Comparison of ENCODE assay signal across 10 cellular contexts in genomic region chr20:47610945-47611250, GRCh38.
DNase-seq lines count a peak whose midpoint lies in the region; ATAC-seq and TF ChIP-seq lines count a peak whose summit lies in the region.
"Had no signal": no experiment of that assay in that cellular context is flagged by ENCODE, and none has a peak within 500 bp of the region (broad histone marks: within the 10 kb centered on the region; RNA-seq: fewer than 3 reads in every experiment).

No MANE protein-coding gene starts in this region.

- H3K9me3 Mint-ChIP-seq in Calu3 (ENCODE audit: low read depth, unreplicated experiment) (no peaks in the 10 kb centered on the region), endodermal cell (no peaks in the 10 kb centered on the region)
- H3K9me3 Mint-ChIP-seq in activated naive CD8-positive, alpha-beta T cell treated with anti-CD3 and anti-CD28 coated beads, Interleukin-2, amount 50 U/mL, for 24 hours = no peaks in the 10 kb centered on the region
- peaks cover 0 to 2% (median 0%) of the 10 kb centered on the region in 9 donors for H3K9me3 Mint-ChIP-seq in naive thymus-derived CD8-positive, alpha-beta T cell

- peaks cover 34% of the 10 kb centered on the region for H3K4me1 Mint-ChIP-seq in Calu3 (ENCODE audit: low read depth, unreplicated experiment)
- peaks cover 91% of the 10 kb centered on the region for H3K4me1 Mint-ChIP-seq in activated naive CD8-positive, alpha-beta T cell treated with anti-CD3 and anti-CD28 coated beads, Interleukin-2, amount 50 U/mL, for 24 hours
- peaks cover 24 to 69% (median 60%) of the 10 kb centered on the region in 4 donors for H3K4me1 Mint-ChIP-seq in naive thymus-derived CD8-positive, alpha-beta T cell
- peaks cover 17% of the 10 kb centered on the region for H3K4me1 Mint-ChIP-seq in endodermal cell

- no peaks in the 10 kb centered on the region for H3K9me3 ChIP-seq in endodermal cell (ENCODE audit: control insufficient read depth, low read length)
- H3K9me3 ChIP-seq: body of pancreas had no signal

- BruUV-seq in Calu3 (replicated peaks; lab: Mats Ljungman, UMichigan) = no TSS peak

- H3K9ac ChIP-seq in endodermal cell (ENCODE audit: extremely low read depth, low read length, poor library complexity, severe bottlenecking) = no peak overlapping the region

- peaks cover 3% of the 10 kb centered on the region for H3K4me1 ChIP-seq in endodermal cell (ENCODE audit: control insufficient read depth, insufficient read depth, low read length)
- H3K4me1 ChIP-seq: body of pancreas had no signal

- H3K27me3 Mint-ChIP-seq in Calu3 (ENCODE audit: unreplicated experiment) = no peaks in the 10 kb centered on the region
- no peaks in the 10 kb centered on the region for H3K27me3 Mint-ChIP-seq in activated naive CD8-positive, alpha-beta T cell treated with anti-CD3 and anti-CD28 coated beads, Interleukin-2, amount 50 U/mL, for 24 hours
- no peaks in the 10 kb centered on the region for H3K27me3 Mint-ChIP-seq in naive thymus-derived CD8-positive, alpha-beta T cell
- H3K27me3 Mint-ChIP-seq in endodermal cell (ENCODE audit: insufficient read depth) = no peaks in the 10 kb centered on the region

- no peaks in the 10 kb centered on the region for H3K36me3 ChIP-seq in endodermal cell (ENCODE audit: control insufficient read depth, insufficient read depth, low read length)

- H3K27ac ChIP-seq in endodermal cell (ENCODE audit: low read depth, low read length) = no peak overlapping the region
- H3K27ac ChIP-seq: body of pancreas, SK-N-MC had no signal

- no peaks in the 10 kb centered on the region for H3K27me3 ChIP-seq in endodermal cell (ENCODE audit: control insufficient read depth, insufficient read depth, low read length, poor library complexity, severe bottlenecking)
- H3K27me3 ChIP-seq: body of pancreas had no signal

- H3K27ac Mint-ChIP-seq in Calu3 (ENCODE audit: unreplicated experiment) = peak overlapping the region; percentile 72
- H3K27ac Mint-ChIP-seq in activated naive CD8-positive, alpha-beta T cell treated with anti-CD3 and anti-CD28 coated beads, Interleukin-2, amount 50 U/mL, for 24 hours = peak overlapping the region; percentile 99
- H3K27ac Mint-ChIP-seq in naive thymus-derived CD8-positive, alpha-beta T cell = peak overlapping the region; percentile 37 to 93 (median 87)
- H3K27ac Mint-ChIP-seq in endodermal cell = no peak overlapping the region

- no peak overlapping the region for H3K4me3 Mint-ChIP-seq in Calu3 (ENCODE audit: low read depth, unreplicated experiment)
- peak overlapping the region; percentile 64 for H3K4me3 Mint-ChIP-seq in activated naive CD8-positive, alpha-beta T cell treated with anti-CD3 and anti-CD28 coated beads, Interleukin-2, amount 50 U/mL, for 24 hours
- H3K4me3 Mint-ChIP-seq in naive thymus-derived CD8-positive, alpha-beta T cell = peak overlapping the region in 4 of 10 donors; percentile 4 to 81 (median 56)
- no peak overlapping the region for H3K4me3 Mint-ChIP-seq in endodermal cell

- CTCF ChIA-PET in Calu3 (lab: Charles Lee) = interaction anchor here (0.6 to 1.9 kb wide), 9 partner anchors 9 to 149 kb away, joined by 3 to 10 read pairs (median 4); no protein-coding TSS in a partner anchor

- no peak overlapping the region for H3K4me3 ChIP-seq in endodermal cell (ENCODE audit: low read length)
- H3K4me3 ChIP-seq: body of pancreas, SK-N-MC had no signal

- H3K36me3 Mint-ChIP-seq in Calu3 (ENCODE audit: insufficient read depth, unreplicated experiment) (no peaks in the 10 kb centered on the region), endodermal cell (ENCODE audit: low read depth) (no peaks in the 10 kb centered on the region)
- H3K36me3 Mint-ChIP-seq in activated naive CD8-positive, alpha-beta T cell treated with anti-CD3 and anti-CD28 coated beads, Interleukin-2, amount 50 U/mL, for 24 hours (ENCODE audit: low read depth) = peaks cover 37% of the 10 kb centered on the region
- H3K36me3 Mint-ChIP-seq in naive thymus-derived CD8-positive, alpha-beta T cell = peaks cover 0 to 18% (median 0%) of the 10 kb centered on the region in 3 donors

- DNase-seq in Calu3 (no peak), LHCN-M2 (ENCODE audit: low read depth) (peak; percentile 12), pons (ENCODE audit: low spot score) (no peak), endodermal cell (no peak)
- no peak for DNase-seq in activated naive CD8-positive, alpha-beta T cell treated with anti-CD3 and anti-CD28 coated beads, Interleukin-2, amount 50 U/mL, for 24 hours
- DNase-seq in naive thymus-derived CD8-positive, alpha-beta T cell = no peak
- DNase-seq in stimulated activated CD4-positive, alpha-beta T cell treated with anti-CD3 and anti-CD28 coated beads, Interleukin-1b, Interleukin-23, amount 100 ng/mL, for 48 hours = no peak
- DNase-seq: NCI-H446 treated with DMSO at 0.1 percent for 48 hours had no signal

- ATAC-seq in activated naive CD8-positive, alpha-beta T cell treated with anti-CD3 and anti-CD28 coated beads, Interleukin-2, amount 50 U/mL, for 24 hours = peak; percentile 64
- peak; percentile 58 to 74 for ATAC-seq in naive thymus-derived CD8-positive, alpha-beta T cell
- ATAC-seq: body of pancreas had no signal

- intact Hi-C loops in Calu3 (cut with micrococcal nuclease; ENCODE audit: unreplicated experiment) = no loop called here

- POLR2A ChIA-PET in naive thymus-derived CD8-positive, alpha-beta T cell (lab: Charles Lee) = interaction anchor here (0.6 kb wide), 1 partner anchor 302 kb away, joined by 3 read pairs; no protein-coding TSS in a partner anchor

- no peak for TF ChIP-seq CTCF in Calu3 (IDR thresholded peaks at IDR 0.05; ENCODE audit: unreplicated experiment)
- no peak for TF ChIP-seq CTCF in endodermal cell (conservative IDR thresholded peaks at IDR 0.05)
